ENCODE assay signal across 19 cellular contexts in the genomic region with DNA sequence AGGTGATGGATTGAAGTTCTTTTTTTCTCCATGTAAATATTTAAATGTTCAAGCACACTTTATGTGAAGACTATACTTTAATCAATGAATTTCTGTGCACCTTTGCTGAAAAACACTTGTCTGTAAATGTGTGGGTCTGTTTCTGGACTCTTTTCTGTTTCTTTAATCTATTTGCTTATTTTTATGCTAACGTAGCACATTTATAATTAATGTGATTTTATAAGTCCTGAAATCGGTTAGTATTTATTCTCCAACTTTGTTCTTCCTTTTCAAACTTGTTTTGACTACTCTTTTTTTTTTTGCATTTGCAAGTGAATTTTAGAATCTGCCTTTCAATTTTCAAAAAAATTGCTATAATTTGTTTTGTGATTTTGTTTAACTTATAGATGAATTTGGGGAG.
DNase-seq lines count a peak whose midpoint lies in the region; ATAC-seq, FAIRE-seq and TF ChIP-seq lines count a peak whose summit lies in the region.
"Had no signal": no experiment of that assay in that cellular context is flagged by ENCODE, and none has a peak within 500 bp of the region (broad histone marks: within the 10 kb centered on the region; RNA-seq: fewer than 3 reads in every experiment).

No MANE protein-coding gene starts in this region.

- H3K4me3 ChIP-seq in A549 (no peak overlapping the region), IMR-90 (ENCODE audit: insufficient read depth, low read depth, low read length) (no peak overlapping the region), kidney (ENCODE audit: low read length in 2 of 2) (no peak overlapping the region)
- H3K4me3 ChIP-seq: GM12878, GM23338 had no signal

- TF ChIP-seq POLR2A in A549 (IDR thresholded peaks at IDR 0.05; ENCODE audit: low read length), result no peak
- no peak for TF ChIP-seq POLR2A in IMR-90 (IDR thresholded peaks at IDR 0.05; ENCODE audit: low read depth, low read length)

- no TSS peak for BruUV-seq in IMR-90 (replicated peaks; lab: Mats Ljungman, UMichigan)

- 6% methylated on average over 2 of the region's 2 CpGs for WGBS in A549 (ENCODE audit: missing lambda C conversion rate)
- no CpG with 5 or more reads among the region's 2 CpGs for WGBS in IMR-90 (ENCODE audit: extremely low coverage in 2 of 2, insufficient read length in 1 of 2), 2 experiments

- no peaks in the 10 kb centered on the region for H3K4me1 ChIP-seq in A549
- no peaks in the 10 kb centered on the region for H3K4me1 ChIP-seq in IMR-90 (ENCODE audit: control insufficient read depth, insufficient read depth, low read length)
- H3K4me1 ChIP-seq in kidney (ENCODE audit: control insufficient read depth in 1 of 2, insufficient read depth in 1 of 2, low read depth in 1 of 2, low read length in 2 of 2), result no peaks in the 10 kb centered on the region

- POLR2A ChIA-PET in A549 (lab: Yijun Ruan, JAX), result no interaction called here
- POLR2A ChIA-PET in IMR-90 (lab: Charles Lee; ENCODE audit: unreplicated experiment), result no interaction called here

- no peak overlapping the region for H2BK15ac ChIP-seq in IMR-90 (ENCODE audit: low read depth, low read length)

- H3K36me3 ChIP-seq in IMR-90 (ENCODE audit: control insufficient read depth, insufficient read depth, low read length), result no peaks in the 10 kb centered on the region
- H3K36me3 ChIP-seq in kidney (ENCODE audit: control insufficient read depth in 1 of 2, insufficient read depth in 2 of 2, low read length in 2 of 2), result no peaks in the 10 kb centered on the region

- dilution Hi-C loops in IMR-90 (cut with HindIII; ENCODE audit: low sequenced_read_pairs, unreplicated experiment), result no loop called here

- no peak overlapping the region for H3K56ac ChIP-seq in IMR-90 (ENCODE audit: extremely low read depth, insufficient read depth, low read length)

- H4K20me1 ChIP-seq in IMR-90 (ENCODE audit: insufficient read depth, low read length), result no peaks in the 10 kb centered on the region

- H4K8ac ChIP-seq in IMR-90 (ENCODE audit: low read depth in 2 of 2, low read length in 2 of 2), result no peak overlapping the region

- H2BK5ac ChIP-seq in IMR-90 (ENCODE audit: low read depth, low read length, poor library complexity, severe bottlenecking), result no peak overlapping the region

- CTCF ChIA-PET in A549 (lab: Yijun Ruan, JAX) (no interaction called here), IMR-90 (lab: Yijun Ruan, JAX) (no interaction called here)

- no peak overlapping the region for H3K4ac ChIP-seq in IMR-90 (ENCODE audit: low read depth, low read length)

- no peak for TF ChIP-seq EP300 in A549 (IDR thresholded peaks at IDR 0.05)

- H3K23ac ChIP-seq in IMR-90 (ENCODE audit: low read depth, low read length), result no peak overlapping the region

- FAIRE-seq in A549 (lab: Jason Lieb, UNC) (no peak), endometrium (lab: Jason Lieb, UNC) (peak; percentile 21), kidney (lab: Jason Lieb, UNC) (no peak)
- FAIRE-seq: GM12878, GM19239 had no signal

- TF ChIP-seq CTCF in A549 (IDR thresholded peaks at IDR 0.05), result no peak
- TF ChIP-seq CTCF in IMR-90 (conservative IDR thresholded peaks at IDR 0.05; ENCODE audit: low read depth, low read length), result no peak
- no peak for TF ChIP-seq CTCF in kidney (IDR thresholded peaks at IDR 0.05; ENCODE audit: borderline replicate concordance, extremely low read depth, insufficient read depth)

- no peaks in the 10 kb centered on the region for H3K79me1 ChIP-seq in IMR-90 (ENCODE audit: low read depth in 1 of 2, low read length in 2 of 2)

- in situ Hi-C loops in IMR-90 (cut with MboI; ENCODE audit: low sequenced_read_pairs), result no loop called here

- H4K5ac ChIP-seq in IMR-90 (ENCODE audit: low read depth, low read length), result no peak overlapping the region

- H3K18ac ChIP-seq in IMR-90 (ENCODE audit: low read depth, low read length), result no peak overlapping the region

- H2BK20ac ChIP-seq in IMR-90 (ENCODE audit: low read depth, low read length), result no peak overlapping the region

- ATAC-seq in A549 (no peak), IMR-90 (ENCODE audit: low read depth) (no peak), HG03571 (IDR thresholded peaks at IDR 0.05; ENCODE audit: unreplicated experiment) (no peak)
- ATAC-seq: GM12878, GM23338, HCT116 had no signal

- H2AK9ac ChIP-seq in IMR-90 (replicated peaks; ENCODE audit: low read depth, low read length, poor library complexity), result no peak overlapping the region

- H3K14ac ChIP-seq in IMR-90 (replicated peaks; ENCODE audit: low read depth, low read length), result no peak overlapping the region

- H2AK5ac ChIP-seq in IMR-90 (ENCODE audit: low read depth, low read length), result no peak overlapping the region

- no peak overlapping the region for H2AFZ ChIP-seq in IMR-90 (replicated peaks; ENCODE audit: low read length, poor library complexity)
- H2AFZ ChIP-seq: GM23338 had no signal

- H3K4me2 ChIP-seq in A549 (no peak overlapping the region), IMR-90 (ENCODE audit: low read depth, low read length) (no peak overlapping the region)
- H3K4me2 ChIP-seq: GM23338 had no signal

- intact Hi-C loops in IMR-90 (cut with micrococcal nuclease), result no loop called here
- intact Hi-C loops in kidney (cut with DNase I), result no loop called here

- TF ChIP-seq RAD21 in A549 (conservative IDR thresholded peaks at IDR 0.05 in 1 of 2, IDR thresholded peaks at IDR 0.05 in 1 of 2) (no peak), IMR-90 (IDR thresholded peaks at IDR 0.05; ENCODE audit: low read length) (no peak)

- H3K9me3 ChIP-seq in A549, result no peaks in the 10 kb centered on the region
- H3K9me3 ChIP-seq in IMR-90 (ENCODE audit: control insufficient read depth, insufficient read depth, low read length), result no peaks in the 10 kb centered on the region
- H3K9me3 ChIP-seq in kidney (ENCODE audit: control insufficient read depth in 1 of 2, low read length in 2 of 2), result no peaks in the 10 kb centered on the region

- no peaks in the 10 kb centered on the region for H3K9me1 ChIP-seq in IMR-90 (ENCODE audit: insufficient read depth, low read length)

- no peak overlapping the region for H3K9ac ChIP-seq in IMR-90 (ENCODE audit: low read depth, low read length)
- no peak overlapping the region for H3K9ac ChIP-seq in kidney (ENCODE audit: low read length in 2 of 2)

- H4K91ac ChIP-seq in IMR-90 (ENCODE audit: insufficient read depth, low read depth, low read length), result no peak overlapping the region

- no peaks in the 10 kb centered on the region for H3K27me3 ChIP-seq in IMR-90 (ENCODE audit: control insufficient read depth, insufficient read depth, low read length)

- no peak overlapping the region for H3K27ac ChIP-seq in A549
- H3K27ac ChIP-seq in IMR-90 (ENCODE audit: insufficient read depth, low read length), result no peak overlapping the region
- no peak overlapping the region for H3K27ac ChIP-seq in kidney (ENCODE audit: low read depth in 2 of 2, low read length in 2 of 2)

- H2BK120ac ChIP-seq in IMR-90 (ENCODE audit: low read depth, low read length), result no peak overlapping the region

- DNase-seq in A549 (ENCODE audit: low read depth in 1 of 2, low spot score in 1 of 2) (no peak), IMR-90 (no peak), kidney (no peak), DMS 273 treated with DMSO at 0.1 percent for 48 hours (lab: John Stamatoyannopoulos, UW) (no peak)
- DNase-seq: 8988T; C1 segment of cervical spinal cord; Calu3; CD4-positive, alpha-beta memory T cell; COR-L47; DMS153; DND-41; GDM1; H9 had no signal

TF ChIP-seq in A549, 52 proteins besides CTCF, POLR2A, EP300 and RAD21:
- TF ChIP-seq MAFK (IDR thresholded peaks at IDR 0.05; ENCODE audit: partially characterized antibody) (peak; percentile 72), CEBPB (IDR thresholded peaks at IDR 0.05) (no peak), HOXB13 (CRISPR knock-in tag; IDR thresholded peaks at IDR 0.05; ENCODE audit: low read depth) (no peak), ZFP36 (IDR thresholded peaks at IDR 0.05; ENCODE audit: borderline replicate concordance, partially characterized antibody) (no peak)

TF ChIP-seq in IMR-90, 13 proteins besides CTCF, POLR2A, EP300 and RAD21:
- TF ChIP-seq, protein P1, sequence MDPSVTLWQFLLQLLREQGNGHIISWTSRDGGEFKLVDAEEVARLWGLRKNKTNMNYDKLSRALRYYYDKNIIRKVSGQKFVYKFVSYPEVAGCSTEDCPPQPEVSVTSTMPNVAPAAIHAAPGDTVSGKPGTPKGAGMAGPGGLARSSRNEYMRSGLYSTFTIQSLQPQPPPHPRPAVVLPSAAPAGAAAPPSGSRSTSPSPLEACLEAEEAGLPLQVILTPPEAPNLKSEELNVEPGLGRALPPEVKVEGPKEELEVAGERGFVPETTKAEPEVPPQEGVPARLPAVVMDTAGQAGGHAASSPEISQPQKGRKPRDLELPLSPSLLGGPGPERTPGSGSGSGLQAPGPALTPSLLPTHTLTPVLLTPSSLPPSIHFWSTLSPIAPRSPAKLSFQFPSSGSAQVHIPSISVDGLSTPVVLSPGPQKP (IDR thresholded peaks at IDR 0.05; ENCODE audit: borderline replicate concordance, low read depth, low read length), result no peak
- TF ChIP-seq MAFK (IDR thresholded peaks at IDR 0.05; ENCODE audit: low read depth, low read length) (peak; percentile 65), MXI1 (IDR thresholded peaks at IDR 0.05; ENCODE audit: borderline replicate concordance, low read depth, low read length) (no peak)
